In the genomic region with DNA sequence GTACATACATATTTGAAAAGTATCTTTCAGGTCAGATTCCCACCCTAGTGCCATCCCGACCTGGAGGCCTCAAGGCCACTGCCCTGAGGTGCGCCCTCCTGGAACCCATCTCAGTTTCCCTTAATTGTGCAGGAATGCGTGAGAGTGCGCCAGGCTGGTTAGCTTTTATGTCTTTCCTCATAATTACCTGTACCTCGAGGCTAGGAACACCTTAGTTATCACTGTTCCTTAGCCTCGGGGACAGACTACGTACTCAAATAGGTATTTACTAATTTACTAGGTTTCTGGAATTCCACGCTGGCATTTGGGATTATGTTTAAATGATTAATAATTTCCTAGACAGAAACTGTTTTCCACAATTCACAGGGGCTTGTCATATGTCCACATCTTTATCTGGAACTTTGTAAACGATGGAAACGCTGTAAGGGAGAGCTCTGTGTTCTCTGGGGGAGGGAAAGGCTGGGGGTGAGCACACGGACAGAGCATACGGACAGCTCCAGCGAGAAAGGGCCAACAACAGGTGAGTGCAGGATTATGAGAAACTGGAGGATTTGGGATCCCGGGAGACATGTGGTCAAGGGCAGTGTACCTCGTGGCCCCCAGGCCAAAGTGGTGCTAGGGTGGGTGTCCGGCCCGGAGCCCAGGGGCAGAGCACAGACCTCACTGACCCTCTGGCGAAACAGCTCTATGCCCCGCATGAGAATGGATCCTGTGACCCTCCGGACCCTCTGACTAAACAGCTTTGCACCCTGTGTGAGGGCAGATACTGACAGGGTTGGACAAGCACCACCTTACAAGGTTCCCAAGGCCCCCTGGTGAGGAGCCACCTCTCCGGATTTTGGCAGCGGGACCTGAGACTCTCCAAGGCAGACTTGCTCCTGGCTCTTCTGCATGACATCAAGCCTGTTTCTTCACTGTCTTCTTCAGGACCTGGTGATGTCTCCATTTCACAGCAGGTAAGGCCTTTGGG, we compare ENCODE assay signal across 25 cellular contexts.
"Had no signal": no experiment of that assay in that cellular context is flagged by ENCODE, and none has a peak within 500 bp of the region (broad histone marks: within the 10 kb centered on the region; RNA-seq: fewer than 3 reads in every experiment).

No MANE protein-coding gene starts in this region.

- H3K36me3 ChIP-seq: esophagus muscularis mucosa, heart left ventricle, left ventricle myocardium inferior, right atrium auricular region, upper lobe of left lung had no signal

- H3K27ac ChIP-seq: esophagus muscularis mucosa, foreskin keratinocyte, heart left ventricle, left ventricle myocardium inferior, psoas muscle, right atrium auricular region, upper lobe of left lung had no signal

- H3K4me2 ChIP-seq: smooth muscle cell had no signal

- H3K9me3 ChIP-seq: esophagus muscularis mucosa, heart left ventricle, left ventricle myocardium inferior, psoas muscle, right atrium auricular region, upper lobe of left lung had no signal

- H3K27me3 ChIP-seq: foreskin keratinocyte, right atrium auricular region, upper lobe of left lung had no signal

- H3K4me3 ChIP-seq: esophagus muscularis mucosa, heart left ventricle, left ventricle myocardium inferior, psoas muscle, right atrium auricular region, smooth muscle cell, upper lobe of left lung had no signal

- H3K4me1 ChIP-seq: esophagus muscularis mucosa, foreskin keratinocyte, heart left ventricle, left ventricle myocardium inferior, psoas muscle, right atrium auricular region, upper lobe of left lung had no signal

- DNase-seq: activated B cell treated with CpG ODN at 0.5 μM for 24 hours; activated CD4-positive, alpha-beta T cell treated with anti-CD3 and anti-CD28 coated beads for 36 hours; activated naive CD4-positive, alpha-beta T cell; activated T-cell treated with anti-CD3 and anti-CD28 coated beads for 4 hours; activated T-cell treated with anti-CD3 and anti-CD28 coated beads, Interleukin-2, amount 50 U/mL, for 72 hours; dermis blood vessel endothelial cell; effector CD4-positive, alpha-beta T cell; foreskin keratinocyte; heart left ventricle; hypothalamus; immature natural killer cell; kidney glomerular epithelial cell; left ventricle myocardium inferior; naive B cell; psoas muscle; stimulated activated CD4-positive, alpha-beta T cell treated with anti-CD3 and anti-CD28 coated beads, Interleukin-1b, Interleukin-23, amount 100 ng/mL, for 48 hours; stimulated activated CD4-positive, alpha-beta T cell treated with anti-CD3 and anti-CD28 coated beads, Interleukin-4, amount 100 ng/mL, for 4 hours; stimulated activated CD8-positive, alpha-beta memory T cell treated with anti-CD3 and anti-CD28 coated beads, Interleukin-4, amount 100 ng/mL, for 48 hours; stimulated activated naive CD8-positive, alpha-beta T cell treated with anti-CD3 and anti-CD28 coated beads, Interleukin-15, amount 100 ng/mL, for 72 hours; substantia nigra; T-helper 1 cell had no signal
